14 cellular contexts compared by ENCODE assay signal in the genomic region with DNA sequence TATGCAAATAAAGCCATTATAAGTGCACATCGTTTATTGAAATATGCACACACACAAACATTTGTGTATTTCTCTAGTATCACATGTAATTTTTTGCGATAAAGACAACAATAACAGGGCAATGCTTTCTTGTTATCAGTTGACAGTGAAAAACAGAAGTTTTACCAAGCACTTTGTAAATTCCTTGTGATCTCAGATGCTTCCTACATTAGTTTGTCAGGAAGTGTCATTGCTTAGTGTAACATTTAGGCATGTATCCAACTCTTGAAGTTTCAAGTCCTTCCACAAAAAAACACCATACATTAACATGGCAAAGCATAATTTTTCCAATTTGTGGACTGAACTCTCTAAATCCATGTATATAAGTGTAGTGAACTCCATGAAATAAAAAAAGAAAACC. TPM values are rescaled to one million over a fixed set of nuclear protein-coding genes. Genes with fewer than 3 reads are reported as not detected.
A peak's percentile ranks its signal among the peaks of the same experiment; 100 is the strongest.
DNase-seq lines count a peak whose midpoint lies in the region; ATAC-seq, FAIRE-seq and TF ChIP-seq lines count a peak whose summit lies in the region.
"Had no signal": no experiment of that assay in that cellular context is flagged by ENCODE, and none has a peak within 500 bp of the region (broad histone marks: within the 10 kb centered on the region; RNA-seq: fewer than 3 reads in every experiment).

No MANE protein-coding gene starts in this region.

- H3K36me3 Mint-ChIP-seq in astrocyte (ENCODE audit: low read depth, unreplicated experiment), result no peaks in the 10 kb centered on the region
- H3K36me3 Mint-ChIP-seq in activated CD8-positive, alpha-beta memory T cell treated with anti-CD3 and anti-CD28 coated beads, Interleukin-2, amount 10 ng/mL, durations not matched to agents 7 days and 5 days, result peaks cover 80% of the 10 kb centered on the region

- peaks cover 3% of the 10 kb centered on the region for H3K4me1 Mint-ChIP-seq in astrocyte (ENCODE audit: low read depth, unreplicated experiment)
- H3K4me1 Mint-ChIP-seq in activated CD8-positive, alpha-beta memory T cell treated with anti-CD3 and anti-CD28 coated beads, Interleukin-2, amount 10 ng/mL, durations not matched to agents 7 days and 5 days, result peaks cover 12% of the 10 kb centered on the region

- CTCF ChIA-PET in activated CD8-positive, alpha-beta memory T cell treated with anti-CD3 and anti-CD28 coated beads, Interleukin-2, amount 10 ng/mL, durations not matched to agents 7 days and 5 days (lab: Charles Lee), result no interaction called here
- CTCF ChIA-PET in PC-9 (lab: Charles Lee), result no interaction called here

- POLR2A ChIA-PET in PC-9 (lab: Charles Lee; ENCODE audit: unreplicated experiment), result no interaction called here

- H3K9ac ChIP-seq in astrocyte (ENCODE audit: low read length), result no peak overlapping the region
- H3K9ac ChIP-seq: BLaER1 treated with 17β-estradiol and CSF1 and Interleukin-3, amounts not matched to agents 10 nM and 100 nM had no signal

- no peak overlapping the region for H2AFZ ChIP-seq in astrocyte (ENCODE audit: low read depth, low read length)
- H2AFZ ChIP-seq in PC-9, result no peak overlapping the region

- TF ChIP-seq CTCF in astrocyte (IDR thresholded peaks at IDR 0.05; ENCODE audit: insufficient read depth, low read depth, low read length), result no peak
- no peak for TF ChIP-seq CTCF in foreskin fibroblast (IDR thresholded peaks at IDR 0.05; ENCODE audit: low read depth, low read length)
- TF ChIP-seq CTCF in PC-9 (conservative IDR thresholded peaks at IDR 0.05), result no peak

- no peaks in the 10 kb centered on the region for H3K9me3 Mint-ChIP-seq in astrocyte (ENCODE audit: unreplicated experiment)
- no peaks in the 10 kb centered on the region for H3K9me3 Mint-ChIP-seq in activated CD8-positive, alpha-beta memory T cell treated with anti-CD3 and anti-CD28 coated beads, Interleukin-2, amount 10 ng/mL, durations not matched to agents 7 days and 5 days (ENCODE audit: low read depth)

- no peaks in the 10 kb centered on the region for H3K27me3 Mint-ChIP-seq in astrocyte (ENCODE audit: low read depth, unreplicated experiment)
- H3K27me3 Mint-ChIP-seq in activated CD8-positive, alpha-beta memory T cell treated with anti-CD3 and anti-CD28 coated beads, Interleukin-2, amount 10 ng/mL, durations not matched to agents 7 days and 5 days, result peaks cover 4% of the 10 kb centered on the region

- H3F3A ChIP-seq in PC-9 (ENCODE audit: insufficient read depth, low read depth), result no peaks in the 10 kb centered on the region; the same call in 1 of the 2 replicates

- ATAC-seq in activated CD8-positive, alpha-beta memory T cell treated with anti-CD3 and anti-CD28 coated beads, Interleukin-2, amount 10 ng/mL, durations not matched to agents 7 days and 5 days, result no peak

- H3K27ac Mint-ChIP-seq in astrocyte (ENCODE audit: unreplicated experiment), result no peak overlapping the region
- no peak overlapping the region for H3K27ac Mint-ChIP-seq in activated CD8-positive, alpha-beta memory T cell treated with anti-CD3 and anti-CD28 coated beads, Interleukin-2, amount 10 ng/mL, durations not matched to agents 7 days and 5 days

- peak; percentile 60 for FAIRE-seq in astrocyte (lab: Jason Lieb, UNC)

- H3K4me3 ChIP-seq in astrocyte (ENCODE audit: insufficient read depth, low read depth, low read length) (no peak overlapping the region), foreskin fibroblast (ENCODE audit: low read depth in 1 of 2, low read length in 2 of 2) (no peak overlapping the region), PC-9 (no peak overlapping the region)
- H3K4me3 ChIP-seq: BLaER1 treated with 17β-estradiol and CSF1 and Interleukin-3, amounts not matched to agents 10 nM and 100 nM had no signal

- H3K79me2 ChIP-seq in astrocyte (ENCODE audit: insufficient read depth, low read length) (no peaks in the 10 kb centered on the region), PC-9 (ENCODE audit: low read depth) (no peaks in the 10 kb centered on the region)

- intact Hi-C loops in PC-9 (cut with micrococcal nuclease; ENCODE audit: unreplicated experiment), result no loop called here

- no peaks in the 10 kb centered on the region for H3K9me2 ChIP-seq in PC-9 (ENCODE audit: insufficient read depth)

- DNase-seq in HCEC 1CT, result peak; percentile 55
- no peak for DNase-seq in astrocyte (ENCODE audit: low read depth)
- DNase-seq in foreskin fibroblast, result peak; percentile 24 to 63
- no peak for DNase-seq in activated CD8-positive, alpha-beta memory T cell treated with anti-CD3 and anti-CD28 coated beads, Interleukin-2, amount 10 ng/mL, durations not matched to agents 7 days and 5 days
- DNase-seq in NCI-H2107 treated with DMSO at 0.1 percent for 48 hours (lab: John Stamatoyannopoulos, UW; ENCODE audit: unreplicated experiment), result no peak
- DNase-seq in NCI-H1417 treated with DMSO at 0.1 percent for 48 hours (lab: John Stamatoyannopoulos, UW), result no peak
- DNase-seq in PC-9, result no peak
- DNase-seq: KBM-7; NCI-H1048; NCI-H2107; NCI-H345; NCI-H69; NK-92 treated with Interleukin-12 subunit alpha and Interleukin-12 subunit beta, amount 100 ng/mL, for 24 hours had no signal

- H3K4me2 ChIP-seq in astrocyte (ENCODE audit: low read length) (peak overlapping the region; percentile 17), PC-9 (no peak overlapping the region)

- peaks cover 47% of the 10 kb centered on the region for H3K36me3 ChIP-seq in astrocyte (ENCODE audit: insufficient read depth, low read length)
- peaks cover 66% of the 10 kb centered on the region for H3K36me3 ChIP-seq in PC-9 (ENCODE audit: low read depth)

- H3K27me3 ChIP-seq in astrocyte (ENCODE audit: insufficient read depth, low read length) (no peaks in the 10 kb centered on the region), PC-9 (ENCODE audit: insufficient read depth, low read depth) (no peaks in the 10 kb centered on the region)
- H3K27me3 ChIP-seq: BLaER1 treated with 17β-estradiol and CSF1 and Interleukin-3, amounts not matched to agents 10 nM and 100 nM had no signal

- no TSS peak for BruUV-seq in PC-9 (replicated peaks; lab: Mats Ljungman, UMichigan)

- H3K4me1 ChIP-seq in astrocyte (ENCODE audit: insufficient read depth, low read length) (no peaks in the 10 kb centered on the region), PC-9 (replicated peaks; ENCODE audit: insufficient read depth) (no peaks in the 10 kb centered on the region)

- H3K9me3 ChIP-seq in astrocyte (ENCODE audit: insufficient read depth, low read depth, low read length) (no peaks in the 10 kb centered on the region), PC-9 (ENCODE audit: insufficient read depth, low read depth) (no peaks in the 10 kb centered on the region)
- H3K9me3 ChIP-seq: BLaER1 treated with 17β-estradiol and CSF1 and Interleukin-3, amounts not matched to agents 10 nM and 100 nM had no signal

- H3K27ac ChIP-seq in astrocyte (ENCODE audit: low read depth, low read length), result no peak overlapping the region
- H3K27ac ChIP-seq in PC-9, result no peak overlapping the region
- H3K27ac ChIP-seq: BLaER1 treated with 17β-estradiol and CSF1 and Interleukin-3, amounts not matched to agents 10 nM and 100 nM had no signal

- no peak overlapping the region for H3K4me3 Mint-ChIP-seq in astrocyte (ENCODE audit: unreplicated experiment)
- H3K4me3 Mint-ChIP-seq in activated CD8-positive, alpha-beta memory T cell treated with anti-CD3 and anti-CD28 coated beads, Interleukin-2, amount 10 ng/mL, durations not matched to agents 7 days and 5 days, result no peak overlapping the region

- H4K20me1 ChIP-seq in astrocyte (ENCODE audit: insufficient read depth, low read length), result no peaks in the 10 kb centered on the region
- H4K20me1 ChIP-seq in PC-9 (ENCODE audit: insufficient read depth), result no peaks in the 10 kb centered on the region
- H4K20me1 ChIP-seq: BLaER1 treated with 17β-estradiol and CSF1 and Interleukin-3, amounts not matched to agents 10 nM and 100 nM had no signal

RNA-seq across cellular contexts. Expression of gene MOCS2, which starts 46.4 kb away (rescaled TPM):
- 42.7 and 44.2 TPM in 2 replicates for total RNA-seq in astrocyte
- 10 to 100 TPM; 28.2 to 31.6 TPM for total RNA-seq in activated CD8-positive, alpha-beta memory T cell treated with anti-CD3 and anti-CD28 coated beads, Interleukin-2, amount 10 ng/mL, durations not matched to agents 7 days and 5 days
- 23.6 and 24.4 TPM in 2 replicates for total RNA-seq in PC-9 (2021)

Comparison
In these comparisons a context has a peak if more than half of its experiments do, and no peak if none do; other contexts are left out.
1. DNase-seq: peak in HCEC 1CT (single experiment) and foreskin fibroblast (2 of 2); none in astrocyte (single experiment), activated CD8-positive, alpha-beta memory T cell treated with anti-CD3 and anti-CD28 coated beads, Interleukin-2, amount 10 ng/mL, durations not matched to agents 7 days and 5 days (single experiment), NCI-H2107 treated with DMSO at 0.1 percent for 48 hours (single experiment), NCI-H1417 treated with DMSO at 0.1 percent for 48 hours (single experiment) and PC-9 (0 of 2).